Comparison of ENCODE assay signal across 14 cellular contexts in the genomic region with DNA sequence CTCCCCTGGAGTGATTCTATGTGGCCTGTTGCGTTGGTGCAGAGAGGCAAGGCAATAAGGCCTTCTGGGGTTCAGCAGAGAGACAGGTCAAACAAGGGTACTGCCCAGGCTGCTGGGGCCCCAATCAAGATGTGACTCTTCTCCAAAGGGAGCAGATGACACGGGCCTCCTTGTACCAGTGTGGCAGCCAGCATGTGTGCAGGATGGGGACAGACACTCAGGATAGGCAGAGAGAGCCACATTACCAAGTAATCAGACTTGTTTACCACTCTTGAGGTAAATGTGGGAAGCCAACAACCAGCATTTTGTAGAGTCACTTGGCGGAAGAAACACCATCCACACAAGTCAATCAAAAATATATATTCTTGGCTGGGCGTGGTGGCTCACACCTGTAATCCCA.
A peak's percentile ranks its signal among the peaks of the same experiment; 100 is the strongest.
DNase-seq lines count a peak whose midpoint lies in the region; ATAC-seq and TF ChIP-seq lines count a peak whose summit lies in the region.
"Had no signal": no experiment of that assay in that cellular context is flagged by ENCODE, and none has a peak within 500 bp of the region (broad histone marks: within the 10 kb centered on the region; RNA-seq: fewer than 3 reads in every experiment).

No MANE protein-coding gene starts in this region.

- H3K9me3 ChIP-seq in vagina (no peaks in the 10 kb centered on the region), BE2C (peaks cover 2% of the 10 kb centered on the region; the same call in 1 of the 2 replicates)
- H3K9me3 ChIP-seq: thyroid gland had no signal

- TF ChIP-seq CTCF in vagina (IDR thresholded peaks at IDR 0.05), result no peak
- TF ChIP-seq CTCF in BE2C (IDR thresholded peaks at IDR 0.05; ENCODE audit: low read depth, low read length), result no peak

- H3K4me3 Mint-ChIP-seq in activated naive CD8-positive, alpha-beta T cell treated with anti-CD3 and anti-CD28 coated beads, Interleukin-2, amount 50 U/mL, for 24 hours, result no peak overlapping the region
- no peak overlapping the region for H3K4me3 Mint-ChIP-seq in activated naive CD8-positive, alpha-beta T cell treated with anti-CD3 and anti-CD28 coated beads for 36 hours
- peak overlapping the region; percentile 45 for H3K4me3 Mint-ChIP-seq in activated T-helper 17 cell treated with anti-CD3 and anti-CD28 coated beads, Interleukin-2, amount 50 U/mL, for 72 hours
- H3K4me3 Mint-ChIP-seq: CD4-positive, alpha-beta T cell had no signal

- peak overlapping the region; percentile 67 for H3K27ac Mint-ChIP-seq in activated naive CD8-positive, alpha-beta T cell treated with anti-CD3 and anti-CD28 coated beads, Interleukin-2, amount 50 U/mL, for 24 hours
- H3K27ac Mint-ChIP-seq in activated naive CD8-positive, alpha-beta T cell treated with anti-CD3 and anti-CD28 coated beads for 36 hours, result no peak overlapping the region
- peak overlapping the region; percentile 83 for H3K27ac Mint-ChIP-seq in activated T-helper 17 cell treated with anti-CD3 and anti-CD28 coated beads, Interleukin-2, amount 50 U/mL, for 72 hours
- H3K27ac Mint-ChIP-seq: CD4-positive, alpha-beta T cell had no signal

- H3K27me3 Mint-ChIP-seq in activated naive CD8-positive, alpha-beta T cell treated with anti-CD3 and anti-CD28 coated beads, Interleukin-2, amount 50 U/mL, for 24 hours, result peaks cover 4% of the 10 kb centered on the region
- peaks cover 10% of the 10 kb centered on the region for H3K27me3 Mint-ChIP-seq in activated naive CD8-positive, alpha-beta T cell treated with anti-CD3 and anti-CD28 coated beads for 36 hours
- H3K27me3 Mint-ChIP-seq in activated T-helper 17 cell treated with anti-CD3 and anti-CD28 coated beads, Interleukin-2, amount 50 U/mL, for 72 hours, result peaks cover 29% of the 10 kb centered on the region

- no peaks in the 10 kb centered on the region for H3K36me3 ChIP-seq in vagina
- H3K36me3 ChIP-seq in BE2C, result no peaks in the 10 kb centered on the region
- H3K36me3 ChIP-seq: thyroid gland had no signal

- no peak for DNase-seq in activated naive CD8-positive, alpha-beta T cell treated with anti-CD3 and anti-CD28 coated beads, Interleukin-2, amount 50 U/mL, for 24 hours
- no peak for DNase-seq in activated naive CD8-positive, alpha-beta T cell treated with anti-CD3 and anti-CD28 coated beads for 36 hours
- DNase-seq in mesenteric fat pad (ENCODE audit: low spot score) (peak; percentile 64), vagina (ENCODE audit: extremely low spot score in 2 of 2) (no peak), BE2C (no peak), kidney glomerular epithelial cell (lab: John Stamatoyannopoulos, UW) (no peak)
- DNase-seq in stimulated activated CD4-positive, alpha-beta T cell treated with anti-CD3 and anti-CD28 coated beads, Interleukin-1b, Interleukin-23, amount 100 ng/mL, for 48 hours, result no peak
- DNase-seq: CD4-positive, alpha-beta T cell; GOT3; NCI-H187; NCI-H345; thyroid gland had no signal

- ATAC-seq in activated naive CD8-positive, alpha-beta T cell treated with anti-CD3 and anti-CD28 coated beads, Interleukin-2, amount 50 U/mL, for 24 hours, result no peak
- peak; percentile 37 for ATAC-seq in activated T-helper 17 cell treated with anti-CD3 and anti-CD28 coated beads, Interleukin-2, amount 50 U/mL, for 72 hours (replicated peaks)

- H3K27ac ChIP-seq in vagina, result peak overlapping the region; percentile 81
- H3K27ac ChIP-seq: thyroid gland had no signal

- H3K9me3 Mint-ChIP-seq in activated naive CD8-positive, alpha-beta T cell treated with anti-CD3 and anti-CD28 coated beads, Interleukin-2, amount 50 U/mL, for 24 hours, result no peaks in the 10 kb centered on the region
- H3K9me3 Mint-ChIP-seq in activated naive CD8-positive, alpha-beta T cell treated with anti-CD3 and anti-CD28 coated beads for 36 hours, result no peaks in the 10 kb centered on the region
- no peaks in the 10 kb centered on the region for H3K9me3 Mint-ChIP-seq in activated T-helper 17 cell treated with anti-CD3 and anti-CD28 coated beads, Interleukin-2, amount 50 U/mL, for 72 hours
- H3K9me3 Mint-ChIP-seq: activated T-helper 2 cell treated with anti-CD3 and anti-CD28 coated beads, Interferon-gamma antibody, Interleukin-2, Interleukin-4, amounts not matched to agents 10 μg/mL and 5 μg/mL and 100 μg/mL, durations not matched to agents 14 hours and 24 hours and 36 hours; CD4-positive, alpha-beta T cell had no signal

- no peaks in the 10 kb centered on the region for H3K36me3 Mint-ChIP-seq in activated naive CD8-positive, alpha-beta T cell treated with anti-CD3 and anti-CD28 coated beads, Interleukin-2, amount 50 U/mL, for 24 hours (ENCODE audit: low read depth)
- H3K36me3 Mint-ChIP-seq in activated naive CD8-positive, alpha-beta T cell treated with anti-CD3 and anti-CD28 coated beads for 36 hours, result no peaks in the 10 kb centered on the region
- no peaks in the 10 kb centered on the region for H3K36me3 Mint-ChIP-seq in activated T-helper 17 cell treated with anti-CD3 and anti-CD28 coated beads, Interleukin-2, amount 50 U/mL, for 72 hours (ENCODE audit: low read depth)

- intact Hi-C loops in vagina (cut with DNase I), result no loop called here

- H3K4me3 ChIP-seq in vagina, result no peak overlapping the region
- H3K4me3 ChIP-seq in BE2C (ENCODE audit: low read depth, low read length), result no peak overlapping the region
- H3K4me3 ChIP-seq: thyroid gland had no signal

- no peaks in the 10 kb centered on the region for H3K27me3 ChIP-seq in vagina
- H3K27me3 ChIP-seq in BE2C, result 0 out of 2 replicates have a peak, but pooled peaks cover 3% of the 10 kb centered on the region
- H3K27me3 ChIP-seq: thyroid gland had no signal

- TF ChIP-seq POLR2A in vagina (IDR thresholded peaks at IDR 0.05), result no peak

- H3K4me1 ChIP-seq in vagina (peaks cover 7% of the 10 kb centered on the region), BE2C (no peaks in the 10 kb centered on the region)

- peaks cover 32% of the 10 kb centered on the region for H3K4me1 Mint-ChIP-seq in activated naive CD8-positive, alpha-beta T cell treated with anti-CD3 and anti-CD28 coated beads, Interleukin-2, amount 50 U/mL, for 24 hours
- H3K4me1 Mint-ChIP-seq in activated naive CD8-positive, alpha-beta T cell treated with anti-CD3 and anti-CD28 coated beads for 36 hours, result peaks cover 11% of the 10 kb centered on the region
- peaks cover 28% of the 10 kb centered on the region for H3K4me1 Mint-ChIP-seq in activated T-helper 17 cell treated with anti-CD3 and anti-CD28 coated beads, Interleukin-2, amount 50 U/mL, for 72 hours
